ENCODE assay signal across 12 cellular contexts in the genomic region with DNA sequence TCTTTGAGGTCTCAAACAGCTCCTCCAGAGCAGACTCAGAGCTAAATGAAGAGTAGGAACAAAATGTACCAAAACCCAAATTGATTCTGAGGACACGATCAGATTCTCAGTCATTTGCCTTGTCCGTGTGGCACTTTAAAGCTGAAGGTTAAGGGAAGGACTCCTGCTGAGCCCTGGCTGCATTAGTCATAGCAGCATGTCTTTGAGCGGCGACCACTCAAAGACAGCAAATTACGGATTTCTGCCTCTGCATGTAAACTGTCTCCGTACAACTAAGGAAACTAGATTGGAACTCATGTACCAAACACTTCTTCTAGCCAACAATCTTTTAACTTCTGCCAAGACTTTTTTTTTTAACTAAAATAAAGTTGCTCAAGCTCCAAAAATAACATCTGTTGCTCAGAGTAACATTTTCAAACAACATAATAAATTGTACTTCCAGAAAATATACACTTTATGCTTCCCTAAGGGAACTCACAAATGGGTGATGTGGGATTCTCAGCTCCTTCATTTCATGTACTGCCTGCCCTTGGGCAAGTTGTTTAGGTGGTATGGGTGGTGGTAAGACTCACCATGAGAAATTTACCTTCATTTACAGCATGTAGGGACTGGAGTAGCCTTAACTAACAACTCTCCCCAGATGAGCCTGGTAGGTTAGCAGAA. TPM values are rescaled to one million over a fixed set of nuclear protein-coding genes. Genes with fewer than 3 reads are reported as not detected.
A peak's percentile ranks its signal among the peaks of the same experiment; 100 is the strongest.
DNase-seq lines count a peak whose midpoint lies in the region; ATAC-seq and TF ChIP-seq lines count a peak whose summit lies in the region.
"Had no signal": no experiment of that assay in that cellular context is flagged by ENCODE, and none has a peak within 500 bp of the region (broad histone marks: within the 10 kb centered on the region; RNA-seq: fewer than 3 reads in every experiment).

No MANE protein-coding gene starts in this region.

- H3K27me3 Mint-ChIP-seq in activated CD4-positive, alpha-beta T cell treated with anti-CD3 and anti-CD28 coated beads for 36 hours: peaks cover 4% of the 10 kb centered on the region

- H3K9me3 Mint-ChIP-seq in activated CD4-positive, alpha-beta T cell treated with anti-CD3 and anti-CD28 coated beads for 36 hours (ENCODE audit: low read depth): no peaks in the 10 kb centered on the region

- peak in 2 of 4 donors; percentile 27 to 56 for TF ChIP-seq EP300 in sigmoid colon (IDR thresholded peaks at IDR 0.05)

- H3K27ac Mint-ChIP-seq in activated CD4-positive, alpha-beta T cell treated with anti-CD3 and anti-CD28 coated beads for 36 hours: no peak overlapping the region
- H3K27ac Mint-ChIP-seq: activated naive CD8-positive, alpha-beta T cell had no signal

- in situ Hi-C loops in astrocyte of the spinal cord (cut with HindIII; ENCODE audit: low sequenced_read_pairs): no loop called here

- H3K36me3 ChIP-seq in right atrium auricular region (no peaks in the 10 kb centered on the region), sigmoid colon (no peaks in the 10 kb centered on the region)

- 78 to 84% methylated on average over 6 of the region's 6 CpGs for WGBS in sigmoid colon, 2 donors

- H3K4me3 Mint-ChIP-seq in activated CD4-positive, alpha-beta T cell treated with anti-CD3 and anti-CD28 coated beads for 36 hours: no peak overlapping the region
- H3K4me3 Mint-ChIP-seq: activated naive CD8-positive, alpha-beta T cell had no signal

- TF ChIP-seq POLR2A in sigmoid colon (IDR thresholded peaks at IDR 0.05): no peak

- TF ChIP-seq CTCF in astrocyte of the spinal cord (IDR thresholded peaks at IDR 0.05; ENCODE audit: low read depth, low read length) (no peak), right atrium auricular region (IDR thresholded peaks at IDR 0.05) (no peak), sigmoid colon (IDR thresholded peaks at IDR 0.05) (no peak)

- peak; percentile 9 for DNase-seq in ELR (ENCODE audit: low read depth)
- DNase-seq in astrocyte of the spinal cord (ENCODE audit: low read depth, low spot score): peak; percentile 86
- DNase-seq in right atrium auricular region (ENCODE audit: low spot score): no peak
- peak; percentile 78 for DNase-seq in sigmoid colon
- DNase-seq in activated CD4-positive, alpha-beta T cell treated with anti-CD3 and anti-CD28 coated beads for 36 hours: no peak
- no peak for DNase-seq in mesenteric fat pad (ENCODE audit: low spot score)
- DNase-seq: NCI-H226 had no signal

- intact Hi-C loops in sigmoid colon (cut with DNase I): loop anchor here (5.0 kb wide), 1 partner anchor 42 kb away; no protein-coding TSS in a partner anchor
- intact Hi-C loops in activated CD4-positive, alpha-beta T cell treated with anti-CD3 and anti-CD28 coated beads for 36 hours (cut with DNase I, micrococcal nuclease): no loop called here

- no peaks in the 10 kb centered on the region for H3K27me3 ChIP-seq in right atrium auricular region
- no peaks in the 10 kb centered on the region for H3K27me3 ChIP-seq in sigmoid colon

- POLR2A ChIA-PET in activated CD4-positive, alpha-beta T cell treated with anti-CD3 and anti-CD28 coated beads for 36 hours (lab: Charles Lee): no interaction called here

- no peak for ATAC-seq in activated CD4-positive, alpha-beta T cell treated with anti-CD3 and anti-CD28 coated beads for 36 hours
- ATAC-seq in HG02852 (IDR thresholded peaks at IDR 0.05; ENCODE audit: unreplicated experiment) (no peak), HG03280 (IDR thresholded peaks at IDR 0.05; ENCODE audit: unreplicated experiment) (no peak)

- H3K27ac ChIP-seq in right atrium auricular region (peak overlapping the region; percentile 67 to 78), sigmoid colon (peak overlapping the region; percentile 68 to 82 (median 77))

- H3K4me1 ChIP-seq in right atrium auricular region: peaks cover 0 to 23% of the 10 kb centered on the region in 2 donors
- peaks cover 0 to 87% (median 71%) of the 10 kb centered on the region in 4 donors for H3K4me1 ChIP-seq in sigmoid colon

- H3K4me1 Mint-ChIP-seq in activated CD4-positive, alpha-beta T cell treated with anti-CD3 and anti-CD28 coated beads for 36 hours: peaks cover 5% of the 10 kb centered on the region

- no peaks in the 10 kb centered on the region for H3K36me3 Mint-ChIP-seq in activated CD4-positive, alpha-beta T cell treated with anti-CD3 and anti-CD28 coated beads for 36 hours (ENCODE audit: low read depth)
- H3K36me3 Mint-ChIP-seq: activated naive CD8-positive, alpha-beta T cell had no signal

- CTCF ChIA-PET in activated CD4-positive, alpha-beta T cell treated with anti-CD3 and anti-CD28 coated beads for 36 hours (lab: Charles Lee): interaction anchor here (0.6 kb wide), 1 partner anchor 13 kb away, joined by 3 read pairs; no protein-coding TSS in a partner anchor

- no peak overlapping the region for H3K4me3 ChIP-seq in astrocyte of the spinal cord (ENCODE audit: low read depth, low read length)
- no peak overlapping the region for H3K4me3 ChIP-seq in right atrium auricular region
- H3K4me3 ChIP-seq in sigmoid colon: peak overlapping the region in 2 of 4 donors; percentile 14 to 15

- no peaks in the 10 kb centered on the region for H3K9me3 ChIP-seq in right atrium auricular region
- no peaks in the 10 kb centered on the region for H3K9me3 ChIP-seq in sigmoid colon

RNA-seq across cellular contexts. Expression of a gene that starts 56.1 kb away (rescaled TPM):
- total RNA-seq in right atrium auricular region: 10 to 100 TPM in 1 of 2 donors, 1 to 10 TPM in 1; 9.9 to 12.4 TPM
- 100 to 1,000 TPM in 1 of 4 donors, 10 to 100 TPM in 3; 69.9 to 104 (median 78.3) TPM for total RNA-seq in sigmoid colon
- polyA plus RNA-seq in sigmoid colon: 1 to 10 TPM; 1.4 to 9.6 (median 4.8) TPM
- total RNA-seq in activated CD4-positive, alpha-beta T cell treated with anti-CD3 and anti-CD28 coated beads for 36 hours: not detected
- total RNA-seq in mesenteric fat pad: 15.9 TPM
- total RNA-seq: mononuclear cell had no signal
- polyA plus RNA-seq: BJ had no signal

Comparison
In these comparisons a context has a peak if more than half of its experiments do, and no peak if none do; other contexts are left out.
1. DNase-seq: peak in ELR (single experiment), astrocyte of the spinal cord (single experiment) and sigmoid colon (single experiment); none in right atrium auricular region (single experiment), activated CD4-positive, alpha-beta T cell treated with anti-CD3 and anti-CD28 coated beads for 36 hours (single experiment) and mesenteric fat pad (single experiment).
2. RNA of a gene that starts 56.1 kb away (total RNA-seq): 69.9 to 104 TPM in sigmoid colon, 15.9 TPM in mesenteric fat pad (single experiment) and 9.9 to 12.4 TPM in right atrium auricular region; not detected in activated CD4-positive, alpha-beta T cell treated with anti-CD3 and anti-CD28 coated beads for 36 hours; every median in the first group is over 10 times any median in the second.